8 cellular contexts compared by ENCODE assay signal in the genomic region with DNA sequence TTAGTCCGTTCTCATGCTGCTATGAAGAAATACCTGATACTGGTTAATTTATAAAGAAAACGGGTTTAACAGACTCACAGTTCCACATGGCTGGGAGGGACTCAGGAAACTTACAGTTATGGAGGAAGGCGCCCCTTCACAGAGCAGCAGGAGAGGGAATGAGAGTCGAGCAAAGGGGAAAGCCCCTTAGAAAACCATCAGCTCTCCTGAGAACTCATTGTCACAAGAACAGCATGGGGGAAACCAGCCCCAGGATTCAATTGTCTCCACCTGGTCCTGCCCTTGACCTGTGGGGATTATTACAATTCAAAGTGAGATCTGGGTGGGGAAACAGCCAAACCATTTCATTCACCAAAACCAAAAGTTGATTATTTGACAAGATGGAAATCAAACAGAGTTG.
DNase-seq lines count a peak whose midpoint lies in the region; FAIRE-seq and TF ChIP-seq lines count a peak whose summit lies in the region.
"Not testable (repeated sequence)": the region's sequence is repeated elsewhere in the genome, so short reads cannot be mapped to it uniquely, and the experiment has no call there.

No MANE protein-coding gene starts in this region.

- TF ChIP-seq RAD21 in H1 (IDR thresholded peaks at IDR 0.05 in 1 of 2, conservative IDR thresholded peaks at IDR 0.05 in 1 of 2; ENCODE audit: low read depth in 2 of 2, low read length in 2 of 2): not testable (repeated sequence)

- not testable (repeated sequence) for H2BK20ac ChIP-seq in H9 (ENCODE audit: low read depth, low read length, poor library complexity, severe bottlenecking); H1 (ENCODE audit: low read length)

- not testable (repeated sequence) for TF ChIP-seq CTCF in H9 (conservative IDR thresholded peaks at IDR 0.05); OCI-LY3 (IDR thresholded peaks at IDR 0.05; ENCODE audit: low read depth, low read length); H1 (IDR thresholded peaks at IDR 0.05; ENCODE audit: control extremely low read depth in 1 of 3, insufficient read depth in 1 of 3, low read depth in 1 of 3, low read length in 3 of 3); neural progenitor cell (IDR thresholded peaks at IDR 0.05)

- H3K14ac ChIP-seq in H9 (ENCODE audit: insufficient read depth, low read length); H1 (ENCODE audit: insufficient read length): not testable (repeated sequence)

- peak overlapping the region in 7 of 11 experiments; percentile 7 to 70 (median 65); a peak in 12 of 22 replicates for H3K9ac ChIP-seq in BLaER1 treated with 17β-estradiol and CSF1 and Interleukin-3, amounts not matched to agents 10 nM and 100 nM
- not testable (repeated sequence) for H3K9ac ChIP-seq in H9 (ENCODE audit: extremely low read depth, insufficient read length, low read length); OCI-LY3 (ENCODE audit: low read length); H1 (replicated peaks in 1 of 4; ENCODE audit: extremely low read depth in 1 of 4, low read depth in 3 of 4, low read length in 3 of 4); neural progenitor cell
- peak overlapping the region; percentile 58 for H3K9ac ChIP-seq in iPS-18a (ENCODE audit: low read length)

- H4K8ac ChIP-seq in H9 (replicated peaks; ENCODE audit: insufficient read length, low read depth, low read length); H1 (ENCODE audit: extremely low read depth, insufficient read depth, low read length): not testable (repeated sequence)

- not testable (repeated sequence) for H2BK15ac ChIP-seq in H9 (ENCODE audit: low read depth, low read length); H1 (ENCODE audit: low read length)

- H3K23me2 ChIP-seq in H9 (ENCODE audit: insufficient read length, low read depth, low read length, poor library complexity, severe bottlenecking); H1 (ENCODE audit: low read depth, low read length): not testable (repeated sequence)

- not testable (repeated sequence) for H3K27ac Mint-ChIP-seq in H9; activated CD4-positive, alpha-beta T cell treated with anti-CD3 and anti-CD28 coated beads, Interleukin-2, amount 10 ng/mL, durations not matched to agents 24 days and 14 days; neural progenitor cell

- not testable (repeated sequence) for H3T11ph ChIP-seq in H9 (ENCODE audit: low read length)

- not testable (repeated sequence) for TF ChIP-seq EP300 in H1 (IDR thresholded peaks at IDR 0.05; ENCODE audit: borderline replicate concordance in 1 of 2, low read depth in 2 of 2, low read length in 2 of 2)

- peaks cover 29% of the 10 kb centered on the region for H3K27me3 Mint-ChIP-seq in H9 (ENCODE audit: low read depth)
- peaks cover 25% of the 10 kb centered on the region for H3K27me3 Mint-ChIP-seq in activated CD4-positive, alpha-beta T cell treated with anti-CD3 and anti-CD28 coated beads, Interleukin-2, amount 10 ng/mL, durations not matched to agents 24 days and 14 days
- not testable (repeated sequence) for H3K27me3 Mint-ChIP-seq in neural progenitor cell (ENCODE audit: insufficient read depth, low read depth)

- not testable (repeated sequence) for H2BK120ac ChIP-seq in H9 (ENCODE audit: low read depth, low read length, poor library complexity, severe bottlenecking); H1 (replicated peaks; ENCODE audit: low read depth, low read length)

- H2BK5ac ChIP-seq in H9 (ENCODE audit: insufficient read length, low read length); H1 (ENCODE audit: low read depth, low read length): not testable (repeated sequence)

- H3K79me2 ChIP-seq in H9 (ENCODE audit: insufficient read depth, low read length); OCI-LY3 (ENCODE audit: low read length); H1 (ENCODE audit: control insufficient read depth in 1 of 2, insufficient read depth in 2 of 2, low read length in 2 of 2); neural progenitor cell (ENCODE audit: low read depth): not testable (repeated sequence)

- peaks cover 16 to 35% (median 23%) of the 10 kb centered on the region in 10 experiments for H3K4me1 ChIP-seq in BLaER1 treated with 17β-estradiol and CSF1 and Interleukin-3, amounts not matched to agents 10 nM and 100 nM
- H3K4me1 ChIP-seq in H9 (ENCODE audit: insufficient read depth, low read length); OCI-LY3 (ENCODE audit: low read length); H1 (replicated peaks in 1 of 4; ENCODE audit: control insufficient read depth in 3 of 4, insufficient read depth in 4 of 4, low read length in 3 of 4); neural progenitor cell: not testable (repeated sequence)
- peaks cover 16% of the 10 kb centered on the region for H3K4me1 ChIP-seq in iPS-18a (ENCODE audit: control insufficient read depth, low read depth, low read length)

- not testable (repeated sequence) for H3K79me1 ChIP-seq in H9 (ENCODE audit: insufficient read depth, low read depth, low read length, poor library complexity, severe bottlenecking); H1 (ENCODE audit: low read depth, low read length)

- H3K4ac ChIP-seq in H9 (ENCODE audit: low read depth, low read length); H1 (replicated peaks; ENCODE audit: insufficient read length, low read depth, low read length): not testable (repeated sequence)

- H2AK5ac ChIP-seq in H9 (ENCODE audit: insufficient read length, low read length); H1 (ENCODE audit: low read depth, low read length): not testable (repeated sequence)

- TF ChIP-seq POLR2A in H1 (IDR thresholded peaks at IDR 0.05; ENCODE audit: control extremely low read depth in 1 of 2, low read depth in 2 of 2, low read length in 2 of 2): not testable (repeated sequence)

- H3K4me1 Mint-ChIP-seq in H9 (peaks cover 18 to 25% of the 10 kb centered on the region in 2 experiments), neural progenitor cell (peaks cover 25% of the 10 kb centered on the region)
- not testable (repeated sequence) for H3K4me1 Mint-ChIP-seq in activated CD4-positive, alpha-beta T cell treated with anti-CD3 and anti-CD28 coated beads, Interleukin-2, amount 10 ng/mL, durations not matched to agents 24 days and 14 days

- peak; percentile 88 for FAIRE-seq in H1 (lab: Jason Lieb, UNC)

- H3K56ac ChIP-seq in H9 (ENCODE audit: insufficient read length, low read depth, low read length); H1 (replicated peaks; ENCODE audit: insufficient read length, low read depth, low read length): not testable (repeated sequence)

- H3K36me3 ChIP-seq in BLaER1 treated with 17β-estradiol and CSF1 and Interleukin-3, amounts not matched to agents 10 nM and 100 nM; OCI-LY3 (replicated peaks; ENCODE audit: low read depth, low read length); H1 (ENCODE audit: control insufficient read depth in 2 of 4, insufficient read depth in 4 of 4, low read length in 3 of 4); iPS-18a (ENCODE audit: control insufficient read depth, low read depth, low read length); neural progenitor cell: not testable (repeated sequence)

- CTCF ChIA-PET in H1 (lab: Charles Lee; ENCODE audit: partially characterized antibody): not testable (repeated sequence)

- H4K20me1 ChIP-seq in BLaER1 treated with 17β-estradiol and CSF1 and Interleukin-3, amounts not matched to agents 10 nM and 100 nM; H9 (ENCODE audit: control insufficient read depth, insufficient read depth, insufficient read length); OCI-LY3 (ENCODE audit: insufficient read depth, low read length); H1 (replicated peaks in 1 of 2; ENCODE audit: control insufficient read depth in 1 of 2, insufficient read depth in 2 of 2, low read length in 2 of 2); neural progenitor cell (ENCODE audit: low read depth): not testable (repeated sequence)

- not testable (repeated sequence) for H3K9me3 Mint-ChIP-seq in H9; activated CD4-positive, alpha-beta T cell treated with anti-CD3 and anti-CD28 coated beads, Interleukin-2, amount 10 ng/mL, durations not matched to agents 24 days and 14 days; neural progenitor cell

- not testable (repeated sequence) for H3K27me3 ChIP-seq in BLaER1 treated with 17β-estradiol and CSF1 and Interleukin-3, amounts not matched to agents 10 nM and 100 nM; H9 (ENCODE audit: insufficient read depth, low read length); OCI-LY3 (ENCODE audit: low read depth, low read length); H1 (replicated peaks in 1 of 4; ENCODE audit: control insufficient read depth in 3 of 4, extremely low read depth in 1 of 4, insufficient read depth in 3 of 4, low read length in 3 of 4); iPS-18a (ENCODE audit: control insufficient read depth, insufficient read depth, low read length)
- peaks cover 19% of the 10 kb centered on the region for H3K27me3 ChIP-seq in neural progenitor cell

- peak; percentile 48 for DNase-seq in H9
- peak; percentile 45 for DNase-seq in activated CD4-positive, alpha-beta T cell treated with anti-CD3 and anti-CD28 coated beads, Interleukin-2, amount 10 ng/mL, durations not matched to agents 24 days and 14 days
- DNase-seq in H1 (ENCODE audit: low read depth in 1 of 2, low spot score in 2 of 2): peak in 1 of 2 experiments; percentile 3
- peak; percentile 38 for DNase-seq in iPS DF 19.7 (ENCODE audit: low read depth, low spot score)
- not testable (repeated sequence) for DNase-seq in neural progenitor cell (ENCODE audit: low spot score)

- H3K4me3 Mint-ChIP-seq in H9 (peak overlapping the region; percentile 12 to 19; a peak in 1 of 5 replicates), neural progenitor cell (peak overlapping the region; percentile 27)
- H3K4me3 Mint-ChIP-seq in activated CD4-positive, alpha-beta T cell treated with anti-CD3 and anti-CD28 coated beads, Interleukin-2, amount 10 ng/mL, durations not matched to agents 24 days and 14 days: not testable (repeated sequence)

- H3F3A ChIP-seq in neural progenitor cell (ENCODE audit: low read depth): not testable (repeated sequence)

- not testable (repeated sequence) for H3K36me3 Mint-ChIP-seq in H9 (ENCODE audit: insufficient read depth in 1 of 3, low read depth in 3 of 3); activated CD4-positive, alpha-beta T cell treated with anti-CD3 and anti-CD28 coated beads, Interleukin-2, amount 10 ng/mL, durations not matched to agents 24 days and 14 days (ENCODE audit: low read depth); neural progenitor cell

- peak overlapping the region in 9 of 10 experiments; percentile 2 to 54 (median 38); a peak in 10 of 20 replicates for H3K4me3 ChIP-seq in BLaER1 treated with 17β-estradiol and CSF1 and Interleukin-3, amounts not matched to agents 10 nM and 100 nM
- not testable (repeated sequence) for H3K4me3 ChIP-seq in OCI-LY3 (ENCODE audit: low read length); neural progenitor cell
- peak overlapping the region in 1 of 4 experiments; percentile 50; a peak in 2 of 8 replicates for H3K4me3 ChIP-seq in H1 (ENCODE audit: extremely low read depth in 1 of 4, insufficient read depth in 2 of 4, low read depth in 3 of 4, low read length in 4 of 4)
- peak overlapping the region; percentile 48 for H3K4me3 ChIP-seq in iPS-18a (ENCODE audit: low read length)

- H3K9me3 ChIP-seq in BLaER1 treated with 17β-estradiol and CSF1 and Interleukin-3, amounts not matched to agents 10 nM and 100 nM (replicated peaks in 1 of 11); H9 (ENCODE audit: control insufficient read depth, low read depth, low read length); OCI-LY3 (ENCODE audit: insufficient read depth, low read length); H1 (ENCODE audit: insufficient read depth in 2 of 2, low read depth in 1 of 2, low read length in 1 of 2); iPS-18a (ENCODE audit: control insufficient read depth, low read depth, low read length); neural progenitor cell (ENCODE audit: low read depth): not testable (repeated sequence)

- POLR2A ChIA-PET in H1 (lab: Charles Lee; ENCODE audit: partially characterized antibody): not testable (repeated sequence)

- not testable (repeated sequence) for H2BK12ac ChIP-seq in H9 (ENCODE audit: insufficient read length, low read depth, low read length); H1 (ENCODE audit: low read depth, low read length)

- not testable (repeated sequence) for H3K18ac ChIP-seq in H9 (ENCODE audit: insufficient read length, low read depth, low read length); H1 (ENCODE audit: extremely low read depth, low read length)

- not testable (repeated sequence) for H2AFZ ChIP-seq in H9 (ENCODE audit: low read length); OCI-LY3 (ENCODE audit: low read depth, low read length); H1 (ENCODE audit: low read length); neural progenitor cell (replicated peaks)

- H4K5ac ChIP-seq in H9 (ENCODE audit: insufficient read length, low read depth, low read length); H1 (ENCODE audit: insufficient read length, low read depth, low read length): not testable (repeated sequence)

- not testable (repeated sequence) for H4K91ac ChIP-seq in H9 (ENCODE audit: insufficient read length, low read depth, low read length); H1 (replicated peaks; ENCODE audit: insufficient read length, low read length)

- no CpG with 5 or more reads among the region's 4 CpGs for WGBS in H9 (ENCODE audit: extremely low coverage, insufficient read length, low lambda C conversion rate)
- WGBS in H1 (ENCODE audit: extremely low coverage in 1 of 2, insufficient coverage in 1 of 2, insufficient read length in 1 of 2, insufficient replicate concordance in 2 of 2, low coverage in 1 of 2, low lambda C conversion rate in 2 of 2, missing lambda C conversion rate in 1 of 2), 2 experiments: 14% methylated on average over 4 of the region's 4 CpGs; no CpG with 5 or more reads in 1 of the 2 experiments

- peak overlapping the region; percentile 75 to 89 (median 82) for H3K4me2 ChIP-seq in BLaER1 treated with 17β-estradiol and CSF1 and Interleukin-3, amounts not matched to agents 10 nM and 100 nM
- H3K4me2 ChIP-seq in H9 (ENCODE audit: insufficient read depth, insufficient read length, low read length); neural progenitor cell: not testable (repeated sequence)
- H3K4me2 ChIP-seq in OCI-LY3 (ENCODE audit: low read length) (peak overlapping the region; percentile 22), H1 (ENCODE audit: insufficient read depth in 1 of 2, low read depth in 2 of 2, low read length in 2 of 2) (peak overlapping the region in 1 of 2 experiments; percentile 56; a peak in 2 of 4 replicates)

- H3K23ac ChIP-seq in H9 (ENCODE audit: insufficient read length, low read depth, low read length); H1 (ENCODE audit: insufficient read length): not testable (repeated sequence)

- H3K27ac ChIP-seq in BLaER1 treated with 17β-estradiol and CSF1 and Interleukin-3, amounts not matched to agents 10 nM and 100 nM: peak overlapping the region in 8 of 11 experiments; percentile 26 to 76 (median 62); a peak in 13 of 22 replicates
- not testable (repeated sequence) for H3K27ac ChIP-seq in H9 (ENCODE audit: insufficient read length, low read depth, low read length); OCI-LY3 (ENCODE audit: low read length); H1 (ENCODE audit: low read depth, low read length); iPS-18a (ENCODE audit: low read length); neural progenitor cell

- intact Hi-C loops in activated CD4-positive, alpha-beta T cell treated with anti-CD3 and anti-CD28 coated beads, Interleukin-2, amount 10 ng/mL, durations not matched to agents 24 days and 14 days (cut with micrococcal nuclease): not testable (repeated sequence)
